ENCODE assay signal across 23 cellular contexts in genomic region chr7:91357379-91357778, GRCh38.
DNase-seq lines count a peak whose midpoint lies in the region; TF ChIP-seq lines count a peak whose summit lies in the region.
"Had no signal": no experiment of that assay in that cellular context is flagged by ENCODE, and none has a peak within 500 bp of the region (broad histone marks: within the 10 kb centered on the region; RNA-seq: fewer than 3 reads in every experiment).

No MANE protein-coding gene starts in this region.

- no peaks in the 10 kb centered on the region for H3K9me2 ChIP-seq in SK-N-SH

- no peak for TF ChIP-seq RAD21 in SK-N-SH (IDR thresholded peaks at IDR 0.05; ENCODE audit: low read length)

- DNase-seq in M059J (ENCODE audit: low read depth): peak; percentile 22
- no peak for DNase-seq in SK-N-SH
- DNase-seq in fibroblast of mammary gland (ENCODE audit: low read depth): peak; percentile 61
- no peak for DNase-seq in smooth muscle cell (lab: John Stamatoyannopoulos, UW; ENCODE audit: unreplicated experiment)
- no peak for DNase-seq in RWPE1 (ENCODE audit: low spot score)
- no peak for DNase-seq in SJCRH30
- DNase-seq in hippocampal formation (lab: John Stamatoyannopoulos, UW): no peak
- DNase-seq in glutamatergic neuron: no peak
- DNase-seq: activated CD8-positive, alpha-beta T cell treated with anti-CD3 and anti-CD28 coated beads for 36 hours; activated gamma-delta T cell treated with Interleukin-2 at 50 U/mL for 16 hours; activated naive CD8-positive, alpha-beta T cell treated with anti-CD3 and anti-CD28 coated beads, Interleukin-2, amount 50 U/mL, for 24 hours; activated T-cell treated with anti-CD3 and anti-CD28 coated beads, Interleukin-2, amount 50 U/mL, for 1 hour; EL; NCI-H1436; NCI-H2171; NCI-H526 treated with DMSO at 0.1 percent for 48 hours; posterior cingulate gyrus; SW 1271 had no signal

- TF ChIP-seq CTCF in SK-N-SH (IDR thresholded peaks at IDR 0.05) (no peak), fibroblast of mammary gland (conservative IDR thresholded peaks at IDR 0.05; ENCODE audit: control insufficient read depth, insufficient read depth, low read depth, low read length) (no peak), smooth muscle cell (IDR thresholded peaks at IDR 0.05; ENCODE audit: borderline replicate concordance, insufficient read depth, poor library complexity, severe bottlenecking) (no peak), RWPE1 (conservative IDR thresholded peaks at IDR 0.05; ENCODE audit: low read depth) (no peak), glutamatergic neuron (IDR thresholded peaks at IDR 0.05; ENCODE audit: partially characterized antibody, unreplicated experiment) (no peak)

- H3K27me3 Mint-ChIP-seq in glutamatergic neuron (ENCODE audit: unreplicated experiment): peaks cover 7% of the 10 kb centered on the region
- H3K27me3 Mint-ChIP-seq: activated naive CD8-positive, alpha-beta T cell treated with anti-CD3 and anti-CD28 coated beads, Interleukin-2, amount 50 U/mL, for 24 hours; stimulated activated naive CD8-positive, alpha-beta T cell treated with anti-CD3 and anti-CD28 coated beads, Interleukin-15, Interleukin-2, amounts not matched to agents 100 ng/mL and 50 ng/mL, for 24 hours had no signal

- peaks cover 23% of the 10 kb centered on the region for H3K4me1 Mint-ChIP-seq in glutamatergic neuron (ENCODE audit: low read depth, unreplicated experiment)
- H3K4me1 Mint-ChIP-seq: activated naive CD8-positive, alpha-beta T cell treated with anti-CD3 and anti-CD28 coated beads, Interleukin-2, amount 50 U/mL, for 24 hours; CD14-positive monocyte had no signal

- H3K27ac Mint-ChIP-seq in glutamatergic neuron (ENCODE audit: unreplicated experiment): no peak overlapping the region
- H3K27ac Mint-ChIP-seq: activated CD8-positive, alpha-beta T cell treated with anti-CD3 and anti-CD28 coated beads for 36 hours; activated naive CD8-positive, alpha-beta T cell treated with anti-CD3 and anti-CD28 coated beads, Interleukin-2, amount 50 U/mL, for 24 hours; CD14-positive monocyte; stimulated activated naive CD8-positive, alpha-beta T cell treated with anti-CD3 and anti-CD28 coated beads, Interleukin-15, Interleukin-2, amounts not matched to agents 100 ng/mL and 50 ng/mL, for 24 hours had no signal

- no peaks in the 10 kb centered on the region for H4K20me1 ChIP-seq in SK-N-SH (ENCODE audit: insufficient read depth)
- no peaks in the 10 kb centered on the region for H4K20me1 ChIP-seq in smooth muscle cell (ENCODE audit: low read depth)

- H2AFZ ChIP-seq in SK-N-SH (ENCODE audit: low read depth) (no peak overlapping the region), smooth muscle cell (ENCODE audit: low read depth) (no peak overlapping the region)

- POLR2A ChIA-PET in SK-N-SH (lab: Yijun Ruan, JAX): no interaction called here
- POLR2A ChIA-PET in RWPE1 (lab: Yijun Ruan, JAX; ENCODE audit: low non-redundant PET): no interaction called here

- no peak overlapping the region for H3K4me3 ChIP-seq in SK-N-SH (ENCODE audit: low read depth in 2 of 2, low read length in 1 of 2)
- H3K4me3 ChIP-seq in fibroblast of mammary gland (ENCODE audit: control insufficient read depth, low read depth, low read length): no peak overlapping the region
- H3K4me3 ChIP-seq in smooth muscle cell: no peak overlapping the region
- no peak overlapping the region for H3K4me3 ChIP-seq in SJCRH30
- H3K4me3 ChIP-seq: K562, tibial nerve had no signal

- H3K36me3 ChIP-seq in SK-N-SH (replicated peaks in 1 of 2; ENCODE audit: control insufficient read depth in 1 of 2, insufficient read depth in 2 of 2, low read length in 1 of 2): no peaks in the 10 kb centered on the region
- no peaks in the 10 kb centered on the region for H3K36me3 ChIP-seq in smooth muscle cell (ENCODE audit: low read depth)
- H3K36me3 ChIP-seq in SJCRH30: no peaks in the 10 kb centered on the region
- H3K36me3 ChIP-seq: tibial nerve had no signal

- CTCF ChIA-PET in SK-N-SH (lab: Yijun Ruan, JAX) (interaction anchor here (0.7 to 1.0 kb wide), 4 partner anchors 8 to 252 kb away, joined by 3 to 4 read pairs (median 3); no protein-coding TSS in a partner anchor), RWPE1 (lab: Yijun Ruan, JAX) (interaction anchor here (0.5 kb wide), 1 partner anchor 255 kb away, joined by 6 read pairs; no protein-coding TSS in a partner anchor)

- H3K9ac ChIP-seq in SK-N-SH (no peak overlapping the region), smooth muscle cell (ENCODE audit: low read depth) (no peak overlapping the region)

- H3F3A ChIP-seq in SK-N-SH (replicated peaks; ENCODE audit: insufficient read depth) (no peaks in the 10 kb centered on the region), smooth muscle cell (ENCODE audit: low read depth) (peaks cover 10% of the 10 kb centered on the region)

- TF ChIP-seq EP300 in SK-N-SH (IDR thresholded peaks at IDR 0.05; ENCODE audit: borderline replicate concordance in 1 of 2, low read depth in 1 of 2, low read length in 1 of 2): no peak

- H3K9me3 ChIP-seq in SK-N-SH (no peaks in the 10 kb centered on the region), smooth muscle cell (replicated peaks; ENCODE audit: low read depth) (no peaks in the 10 kb centered on the region), SJCRH30 (replicated peaks) (no peaks in the 10 kb centered on the region)
- H3K9me3 ChIP-seq: tibial nerve had no signal

- H3K27ac ChIP-seq in SK-N-SH (ENCODE audit: low read depth in 2 of 2, low read length in 1 of 2) (no peak overlapping the region), smooth muscle cell (ENCODE audit: low read depth) (peak overlapping the region; percentile 71), RWPE1 (no peak overlapping the region), SJCRH30 (no peak overlapping the region)
- H3K27ac ChIP-seq: tibial nerve had no signal

- H3K27me3 ChIP-seq in SK-N-SH (ENCODE audit: insufficient read depth): no peaks in the 10 kb centered on the region; the same call in 1 of the 2 replicates
- no peaks in the 10 kb centered on the region for H3K27me3 ChIP-seq in smooth muscle cell (ENCODE audit: low read depth)
- no peaks in the 10 kb centered on the region for H3K27me3 ChIP-seq in SJCRH30
- H3K27me3 ChIP-seq: tibial nerve had no signal

- H3K79me2 ChIP-seq in SK-N-SH (ENCODE audit: insufficient read depth) (no peaks in the 10 kb centered on the region), smooth muscle cell (ENCODE audit: low read depth) (no peaks in the 10 kb centered on the region)

- no peaks in the 10 kb centered on the region for H3K9me3 Mint-ChIP-seq in glutamatergic neuron (ENCODE audit: unreplicated experiment)
- H3K9me3 Mint-ChIP-seq: activated CD8-positive, alpha-beta T cell treated with anti-CD3 and anti-CD28 coated beads for 36 hours; activated naive CD8-positive, alpha-beta T cell treated with anti-CD3 and anti-CD28 coated beads, Interleukin-2, amount 50 U/mL, for 24 hours; CD14-positive monocyte; stimulated activated naive CD8-positive, alpha-beta T cell treated with anti-CD3 and anti-CD28 coated beads, Interleukin-15, Interleukin-2, amounts not matched to agents 100 ng/mL and 50 ng/mL, for 24 hours had no signal

- 22% methylated on average over 1 of the region's 1 CpG for WGBS in SK-N-SH (ENCODE audit: low lambda C conversion rate)
- 48% methylated on average over 1 of the region's 1 CpG for whole genome bisulfite sequencing in smooth muscle cell (ENCODE audit: low lambda C conversion rate)

- H3K36me3 Mint-ChIP-seq in glutamatergic neuron (ENCODE audit: unreplicated experiment): no peaks in the 10 kb centered on the region
- H3K36me3 Mint-ChIP-seq: brain, CD14-positive monocyte had no signal

- H3K4me1 ChIP-seq in SK-N-SH (ENCODE audit: control insufficient read depth in 1 of 2, insufficient read depth in 2 of 2, low read depth in 1 of 2, low read length in 1 of 2): peaks cover 0 to 2% of the 10 kb centered on the region in 2 experiments; a peak in 1 of 4 replicates
- H3K4me1 ChIP-seq in smooth muscle cell (ENCODE audit: low read depth): peaks cover 30% of the 10 kb centered on the region
- H3K4me1 ChIP-seq in SJCRH30: no peaks in the 10 kb centered on the region

- H3K4me2 ChIP-seq in SK-N-SH: no peak overlapping the region
- peak overlapping the region; percentile 9 for H3K4me2 ChIP-seq in smooth muscle cell

- H3K4me3 Mint-ChIP-seq in glutamatergic neuron (ENCODE audit: unreplicated experiment): no peak overlapping the region
- H3K4me3 Mint-ChIP-seq: activated CD8-positive, alpha-beta T cell treated with anti-CD3 and anti-CD28 coated beads for 36 hours; activated naive CD8-positive, alpha-beta T cell treated with anti-CD3 and anti-CD28 coated beads, Interleukin-2, amount 50 U/mL, for 24 hours; brain; CD14-positive monocyte; stimulated activated naive CD8-positive, alpha-beta T cell treated with anti-CD3 and anti-CD28 coated beads, Interleukin-15, Interleukin-2, amounts not matched to agents 100 ng/mL and 50 ng/mL, for 24 hours had no signal

TF ChIP-seq in SK-N-SH, 30 proteins besides CTCF, POLR2A, EP300 and RAD21 (continues in another document):
- TF ChIP-seq REST (IDR thresholded peaks at IDR 0.05; ENCODE audit: low read depth, low read length): no peak

Comparison
In these comparisons a context has a peak if more than half of its experiments do, and no peak if none do; other contexts are left out.
1. DNase-seq: peak in M059J (single experiment) and fibroblast of mammary gland (single experiment); none in SK-N-SH (single experiment), smooth muscle cell (single experiment), RWPE1 (single experiment), SJCRH30 (0 of 2), hippocampal formation (0 of 2) and glutamatergic neuron (single experiment).